ENCODE assay signal across 13 cellular contexts in genomic region chr1:116508090-116508983, GRCh38.
DNase-seq lines count a peak whose midpoint lies in the region; ATAC-seq and TF ChIP-seq lines count a peak whose summit lies in the region.
"Had no signal": no experiment of that assay in that cellular context is flagged by ENCODE, and none has a peak within 500 bp of the region (broad histone marks: within the 10 kb centered on the region; RNA-seq: fewer than 3 reads in every experiment).

No MANE protein-coding gene starts in this region.

- H3K27ac Mint-ChIP-seq in CD4-positive, alpha-beta memory T cell = peak overlapping the region; percentile 65 to 92 (median 82)
- H3K27ac Mint-ChIP-seq in chondrocyte (ENCODE audit: unreplicated experiment) = peak overlapping the region; percentile 98
- peak overlapping the region; percentile 71 to 77 for H3K27ac Mint-ChIP-seq in natural killer cell
- H3K27ac Mint-ChIP-seq: progenitor cell of endocrine pancreas had no signal

- peaks cover 58 to 82% (median 72%) of the 10 kb centered on the region in 4 donors for H3K4me1 Mint-ChIP-seq in CD4-positive, alpha-beta memory T cell
- H3K4me1 Mint-ChIP-seq in chondrocyte (ENCODE audit: low read depth) = peaks cover 31% of the 10 kb centered on the region
- H3K4me1 Mint-ChIP-seq in natural killer cell = peaks cover 77 to 79% of the 10 kb centered on the region in 2 donors

- H3K27me3 ChIP-seq in CD4-positive, alpha-beta memory T cell (ENCODE audit: insufficient read depth, low read length) = no peaks in the 10 kb centered on the region
- H3K27me3 ChIP-seq in OCI-LY3 (ENCODE audit: low read depth, low read length) = no peaks in the 10 kb centered on the region
- H3K27me3 ChIP-seq: adrenal gland had no signal

- H2AFZ ChIP-seq in OCI-LY3 (ENCODE audit: low read depth, low read length) = no peak overlapping the region; the same call in 1 of the 2 replicates

- intact Hi-C loops in CD4-positive, alpha-beta memory T cell (cut with micrococcal nuclease) = no loop called here
- intact Hi-C loops in natural killer cell (cut with micrococcal nuclease) = loop anchor here (10.0 kb wide), 1 partner anchor 1146 kb away; no protein-coding TSS in a partner anchor

- CTCF ChIA-PET in CD4-positive, alpha-beta memory T cell (lab: Charles Lee; ENCODE audit: partially characterized antibody) = interaction anchor here (0.9 to 2.2 kb wide), 4 partner anchors 9 to 66 kb away, joined by 3 to 9 read pairs (median 4); no protein-coding TSS in a partner anchor

- peak overlapping the region in 7 of 8 donors; percentile 6 to 69 (median 43) for H3K4me3 Mint-ChIP-seq in CD4-positive, alpha-beta memory T cell
- H3K4me3 Mint-ChIP-seq in chondrocyte (ENCODE audit: unreplicated experiment) (no peak overlapping the region), natural killer cell (no peak overlapping the region)

- no peaks in the 10 kb centered on the region for H3K9me3 ChIP-seq in CD4-positive, alpha-beta memory T cell (ENCODE audit: control insufficient read depth in 1 of 2, low read length in 2 of 2)
- no peaks in the 10 kb centered on the region for H3K9me3 ChIP-seq in OCI-LY3 (ENCODE audit: insufficient read depth, low read length)
- H3K9me3 ChIP-seq: adrenal gland had no signal

- DNase-seq in CD4-positive, alpha-beta memory T cell = no peak
- no peak for DNase-seq in chondrocyte (ENCODE audit: low spot score)
- no peak for DNase-seq in natural killer cell
- no peak for DNase-seq in NOMO-1 treated with dmso at 0.1 percent for 144 hours (lab: John Stamatoyannopoulos, UW; ENCODE audit: unreplicated experiment)
- DNase-seq in HCEC 1CT = no peak
- no peak for DNase-seq in NOMO-1 (lab: John Stamatoyannopoulos, UW; ENCODE audit: unreplicated experiment in 2 of 2)
- no peak for DNase-seq in stimulated activated naive CD4-positive, alpha-beta T cell treated with Interleukin-2 at 50 U/mL for 16 hours (lab: John Stamatoyannopoulos, UW)
- DNase-seq: activated CD4-positive, CD25-positive, alpha-beta regulatory T cell treated with anti-CD3 and anti-CD28 coated beads, Interleukin-2, amount 50 U/mL, for 72 hours; adrenal gland; left cardiac atrium; NCI-H1930 had no signal

- H3K4me1 ChIP-seq in CD4-positive, alpha-beta memory T cell (ENCODE audit: insufficient read depth, low read length) = peaks cover 87% of the 10 kb centered on the region
- peaks cover 75% of the 10 kb centered on the region for H3K4me1 ChIP-seq in OCI-LY3 (ENCODE audit: low read length)

- H3K27me3 Mint-ChIP-seq in CD4-positive, alpha-beta memory T cell = no peaks in the 10 kb centered on the region
- no peaks in the 10 kb centered on the region for H3K27me3 Mint-ChIP-seq in chondrocyte (ENCODE audit: low read depth)
- no peaks in the 10 kb centered on the region for H3K27me3 Mint-ChIP-seq in natural killer cell (ENCODE audit: low read depth in 2 of 2)
- H3K27me3 Mint-ChIP-seq: progenitor cell of endocrine pancreas had no signal

- peak overlapping the region; percentile 2 for H3K27ac ChIP-seq in CD4-positive, alpha-beta memory T cell (ENCODE audit: low read depth, low read length)
- peak overlapping the region; percentile 94 for H3K27ac ChIP-seq in OCI-LY3 (ENCODE audit: low read length)

- H3K9me3 Mint-ChIP-seq in CD4-positive, alpha-beta memory T cell = peaks cover 0 to 2% (median 0%) of the 10 kb centered on the region in 8 donors
- no peaks in the 10 kb centered on the region for H3K9me3 Mint-ChIP-seq in chondrocyte (ENCODE audit: low read depth)
- H3K9me3 Mint-ChIP-seq in natural killer cell = no peaks in the 10 kb centered on the region

- no peak for ATAC-seq in natural killer cell

- H3K36me3 Mint-ChIP-seq in CD4-positive, alpha-beta memory T cell = peaks cover 0 to 3% of the 10 kb centered on the region in 2 donors
- H3K36me3 Mint-ChIP-seq in chondrocyte (ENCODE audit: low read depth) (peaks cover 2% of the 10 kb centered on the region), natural killer cell (no peaks in the 10 kb centered on the region)

- TF ChIP-seq CTCF in OCI-LY3 (IDR thresholded peaks at IDR 0.05; ENCODE audit: low read depth, low read length) (no peak), chondrocyte (IDR thresholded peaks at IDR 0.05) (no peak), natural killer cell (IDR thresholded peaks at IDR 0.05) (no peak)

- POLR2A ChIA-PET in CD4-positive, alpha-beta memory T cell (lab: Charles Lee; ENCODE audit: partially characterized antibody) = interaction anchor here (0.6 to 1.2 kb wide), 3 partner anchors 49 to 133 kb away, joined by 3 to 5 read pairs (median 3); no protein-coding TSS in a partner anchor

- H3K79me2 ChIP-seq in OCI-LY3 (ENCODE audit: low read length) = no peaks in the 10 kb centered on the region

- H3K4me2 ChIP-seq in OCI-LY3 (ENCODE audit: low read length) = peak overlapping the region; percentile 65

- peak overlapping the region; percentile 63 for H3K9ac ChIP-seq in OCI-LY3 (ENCODE audit: low read length)

- no peaks in the 10 kb centered on the region for H3K36me3 ChIP-seq in CD4-positive, alpha-beta memory T cell (ENCODE audit: insufficient read depth, low read length)
- H3K36me3 ChIP-seq in OCI-LY3 (replicated peaks; ENCODE audit: low read depth, low read length) = peaks cover 4% of the 10 kb centered on the region
- H3K36me3 ChIP-seq: adrenal gland had no signal

- no peak overlapping the region for H3K4me3 ChIP-seq in CD4-positive, alpha-beta memory T cell (ENCODE audit: low read length in 2 of 2)
- 0 out of 2 replicates have a peak overlapping the region, but pooled peaks have one; percentile 33 for H3K4me3 ChIP-seq in OCI-LY3 (ENCODE audit: low read length)
- H3K4me3 ChIP-seq: adrenal gland had no signal

- no peaks in the 10 kb centered on the region for H4K20me1 ChIP-seq in OCI-LY3 (ENCODE audit: insufficient read depth, low read length)

Comparison
In these comparisons a context has a peak if more than half of its experiments do, and no peak if none do; other contexts are left out.
1. H3K4me3 Mint-ChIP-seq: peak in CD4-positive, alpha-beta memory T cell (7 of 8); none in chondrocyte (single experiment) and natural killer cell (single experiment).
2. Peak in every context shown above with its lines, with median percentiles within 50 percentile points of each other: H3K27ac Mint-ChIP-seq.